16 cellular contexts compared by ENCODE assay signal in genomic region chr2:172370821-172371455, GRCh38. TPM values are rescaled to one million over a fixed set of nuclear protein-coding genes. Genes with fewer than 3 reads are reported as not detected.
A peak's percentile ranks its signal among the peaks of the same experiment; 100 is the strongest.
DNase-seq lines count a peak whose midpoint lies in the region; ATAC-seq, FAIRE-seq and TF ChIP-seq lines count a peak whose summit lies in the region.
"Had no signal": no experiment of that assay in that cellular context is flagged by ENCODE, and none has a peak within 500 bp of the region (broad histone marks: within the 10 kb centered on the region; RNA-seq: fewer than 3 reads in every experiment).

No MANE protein-coding gene starts in this region.

- no peaks in the 10 kb centered on the region for H3K36me3 ChIP-seq in GM23248 (ENCODE audit: low read depth)
- H3K36me3 ChIP-seq in KOPT-K1 (ENCODE audit: insufficient read depth, low read length) = no peaks in the 10 kb centered on the region
- H3K36me3 ChIP-seq in bronchial epithelial cell (ENCODE audit: control insufficient read depth, insufficient read depth, low read length) = no peaks in the 10 kb centered on the region
- H3K36me3 ChIP-seq in MG63 = no peaks in the 10 kb centered on the region
- no peaks in the 10 kb centered on the region for H3K36me3 ChIP-seq in brain microvascular endothelial cell (replicated peaks)

- H3K27ac ChIP-seq in GM23248 (no peak overlapping the region), KOPT-K1 (ENCODE audit: low read depth, low read length, poor library complexity, severe bottlenecking) (peak overlapping the region; percentile 46), brain microvascular endothelial cell (no peak overlapping the region)
- H3K27ac ChIP-seq: BLaER1 treated with 17β-estradiol and CSF1 and Interleukin-3, amounts not matched to agents 10 nM and 100 nM had no signal

- no peak overlapping the region for H3K9ac ChIP-seq in GM23248
- H3K9ac ChIP-seq: BLaER1 treated with 17β-estradiol and CSF1 and Interleukin-3, amounts not matched to agents 10 nM and 100 nM had no signal

- H3K4me1 ChIP-seq in GM23248 (ENCODE audit: insufficient read depth) = no peaks in the 10 kb centered on the region

- no peaks in the 10 kb centered on the region for H3K79me2 ChIP-seq in GM23248 (ENCODE audit: insufficient read depth)

- no peaks in the 10 kb centered on the region; the same call in 1 of the 2 replicates for H3K27me3 ChIP-seq in GM23248 (replicated peaks; ENCODE audit: insufficient read depth)
- H3K27me3 ChIP-seq in bronchial epithelial cell (ENCODE audit: control insufficient read depth, insufficient read depth, low read length) = no peaks in the 10 kb centered on the region
- H3K27me3 ChIP-seq in MG63 = no peaks in the 10 kb centered on the region
- no peaks in the 10 kb centered on the region for H3K27me3 ChIP-seq in brain microvascular endothelial cell (replicated peaks)
- H3K27me3 ChIP-seq: BLaER1 treated with 17β-estradiol and CSF1 and Interleukin-3, amounts not matched to agents 10 nM and 100 nM had no signal

- no peak for TF ChIP-seq CTCF in bronchial epithelial cell (IDR thresholded peaks at IDR 0.05; ENCODE audit: insufficient read depth, low read length, severe bottlenecking)
- TF ChIP-seq CTCF in brain microvascular endothelial cell (IDR thresholded peaks at IDR 0.05; ENCODE audit: low read depth, low read length, missing control alignments) = no peak

- 35 to 39% methylated on average over 1 of the region's 1 CpG for WGBS in GM23248 (ENCODE audit: low coverage in 1 of 2, low lambda C conversion rate in 2 of 2, missing lambda C conversion rate in 2 of 2), 2 experiments

- H2AFZ ChIP-seq in GM23248 = no peak overlapping the region

- in situ Hi-C loops in GM23248 (cut with MboI) (no loop called here), brain microvascular endothelial cell (cut with HindIII; ENCODE audit: low pct_ligation_motif_present, low sequenced_read_pairs) (no loop called here)

- H3K9me2 ChIP-seq in GM23248 (ENCODE audit: insufficient read depth) = no peaks in the 10 kb centered on the region

- H3K4me3 ChIP-seq in GM23248 (no peak overlapping the region), bronchial epithelial cell (ENCODE audit: low read depth, low read length) (no peak overlapping the region), MG63 (no peak overlapping the region), brain microvascular endothelial cell (ENCODE audit: low read depth, low read length) (no peak overlapping the region)
- H3K4me3 ChIP-seq: BLaER1 treated with 17β-estradiol and CSF1 and Interleukin-3, amounts not matched to agents 10 nM and 100 nM; GM12878 had no signal

- H3K9me3 ChIP-seq in GM23248 (ENCODE audit: low read depth) (no peaks in the 10 kb centered on the region), KOPT-K1 (ENCODE audit: insufficient read depth, low read length, poor library complexity, severe bottlenecking) (peaks cover 29% of the 10 kb centered on the region), MG63 (peaks cover 19% of the 10 kb centered on the region)

- FAIRE-seq in bronchial epithelial cell (lab: Jason Lieb, UNC) = no peak
- FAIRE-seq: GM12878, GM18507, HepG2, HTR-8/SVneo had no signal

- peak; percentile 14 for DNase-seq in GM23248
- peak; percentile 15 for DNase-seq in bronchial epithelial cell (ENCODE audit: low read depth)
- peak; percentile 31 for DNase-seq in kidney tubule cell (ENCODE audit: low spot score)
- no peak for DNase-seq in MG63
- DNase-seq in iPS-NIHi7 (ENCODE audit: extremely low spot score) = no peak
- no peak for DNase-seq in brain microvascular endothelial cell
- DNase-seq: ACHN; CD4-positive, CD25-positive, alpha-beta regulatory T cell; H7 had no signal

- no peaks in the 10 kb centered on the region for H4K20me1 ChIP-seq in GM23248 (ENCODE audit: insufficient read depth)
- H4K20me1 ChIP-seq: BLaER1 treated with 17β-estradiol and CSF1 and Interleukin-3, amounts not matched to agents 10 nM and 100 nM had no signal

- no peaks in the 10 kb centered on the region for H3F3A ChIP-seq in GM23248 (ENCODE audit: insufficient read depth)

- no peak for ATAC-seq in HG03135 (IDR thresholded peaks at IDR 0.05; ENCODE audit: unreplicated experiment)
- ATAC-seq: GM12878, HepG2 had no signal

- no peak overlapping the region for H3K4me2 ChIP-seq in GM23248 (ENCODE audit: unreplicated experiment)
- H3K4me2 ChIP-seq: BLaER1 treated with 17β-estradiol and CSF1 and Interleukin-3, amounts not matched to agents 10 nM and 100 nM had no signal

RNA-seq across cellular contexts. Expression of gene ITGA6, which starts 56.4 kb away (rescaled TPM):
- 45.4 and 47.7 TPM in 2 replicates for total RNA-seq in GM23248 (2014; rRNA removed; shearing (Covaris generic))
- polyA plus RNA-seq in GM23248 (2016; fragmentation: Nextera tagmentation; extraction: Ambion mirVana) = 18.9 and 20.3 TPM in 2 replicates
- 191 and 390 TPM in 2 replicates for total RNA-seq in bronchial epithelial cell
- total RNA-seq in MG63 (2014; rRNA removed; shearing (Covaris generic); ENCODE audit: low replicate concordance) = 4.3 TPM in 2 replicates

Comparison
In these comparisons a context has a peak if more than half of its experiments do, and no peak if none do; other contexts are left out.
1. DNase-seq: peak in GM23248 (single experiment), bronchial epithelial cell (single experiment) and kidney tubule cell (single experiment); none in MG63 (single experiment), iPS-NIHi7 (single experiment) and brain microvascular endothelial cell (single experiment).